ENCODE assay signal across 10 cellular contexts in genomic region chr14:61663312-61663974, GRCh38. TPM values are rescaled to one million over a fixed set of nuclear protein-coding genes. Genes with fewer than 3 reads are reported as not detected.
DNase-seq lines count a peak whose midpoint lies in the region; ATAC-seq lines count a peak whose summit lies in the region.
"Had no signal": no experiment of that assay in that cellular context is flagged by ENCODE, and none has a peak within 500 bp of the region (broad histone marks: within the 10 kb centered on the region; RNA-seq: fewer than 3 reads in every experiment).

No MANE protein-coding gene starts in this region.

- H3K4me1 Mint-ChIP-seq in activated T-cell treated with anti-CD3 and anti-CD28 coated beads, Interleukin-2, amount 50 U/mL, for 4 hours (ENCODE audit: low read depth), result peaks cover 63% of the 10 kb centered on the region
- H3K4me1 Mint-ChIP-seq in activated naive CD8-positive, alpha-beta T cell treated with anti-CD3 and anti-CD28 coated beads for 36 hours, result peaks cover 67% of the 10 kb centered on the region
- H3K4me1 Mint-ChIP-seq in stimulated activated naive B cell treated with anti-CD40 and anti-IgM and Interleukin-4, amounts not matched to agents 10 μg/mL and 1 μg/mL and 100 μg/mL, for 72 hours, result peaks cover 38 to 56% of the 10 kb centered on the region in 2 donors

- no peaks in the 10 kb centered on the region for H3K27me3 Mint-ChIP-seq in activated T-cell treated with anti-CD3 and anti-CD28 coated beads, Interleukin-2, amount 50 U/mL, for 4 hours (ENCODE audit: low read depth)
- H3K27me3 Mint-ChIP-seq in activated naive CD8-positive, alpha-beta T cell treated with anti-CD3 and anti-CD28 coated beads for 36 hours, result no peaks in the 10 kb centered on the region
- H3K27me3 Mint-ChIP-seq in stimulated activated naive B cell treated with anti-CD40 and anti-IgM and Interleukin-4, amounts not matched to agents 10 μg/mL and 1 μg/mL and 100 μg/mL, for 72 hours, result no peaks in the 10 kb centered on the region

- peak overlapping the region; percentile 99 for H3K27ac Mint-ChIP-seq in activated naive CD8-positive, alpha-beta T cell treated with anti-CD3 and anti-CD28 coated beads for 36 hours
- H3K27ac Mint-ChIP-seq in stimulated activated naive B cell treated with anti-CD40 and anti-IgM and Interleukin-4, amounts not matched to agents 10 μg/mL and 1 μg/mL and 100 μg/mL, for 72 hours, result peak overlapping the region; percentile 97

- H3K36me3 Mint-ChIP-seq in activated T-cell treated with anti-CD3 and anti-CD28 coated beads, Interleukin-2, amount 50 U/mL, for 4 hours (ENCODE audit: insufficient read depth), result no peaks in the 10 kb centered on the region
- H3K36me3 Mint-ChIP-seq in activated naive CD8-positive, alpha-beta T cell treated with anti-CD3 and anti-CD28 coated beads for 36 hours, result peaks cover 21% of the 10 kb centered on the region
- H3K36me3 Mint-ChIP-seq in stimulated activated naive B cell treated with anti-CD40 and anti-IgM and Interleukin-4, amounts not matched to agents 10 μg/mL and 1 μg/mL and 100 μg/mL, for 72 hours, result peaks cover 0 to 6% of the 10 kb centered on the region in 2 donors

- no peak for DNase-seq in activated T-cell treated with anti-CD3 and anti-CD28 coated beads, Interleukin-2, amount 50 U/mL, for 4 hours
- DNase-seq in activated T-cell treated with anti-CD3 and anti-CD28 coated beads, Interleukin-2, amount 50 U/mL, for 48 hours, result no peak
- DNase-seq in NAMALWA (ENCODE audit: low spot score), result peak; percentile 53
- DNase-seq in activated naive CD8-positive, alpha-beta T cell treated with anti-CD3 and anti-CD28 coated beads for 36 hours, result no peak
- peak; percentile 28 for DNase-seq in stimulated activated naive B cell treated with anti-CD40 and anti-IgM and Interleukin-4, amounts not matched to agents 10 μg/mL and 1 μg/mL and 100 μg/mL, for 72 hours
- DNase-seq in Ammon's horn (ENCODE audit: low spot score), result no peak
- DNase-seq in NCI-H2081 (lab: John Stamatoyannopoulos, UW), result no peak
- no peak for DNase-seq in amniotic stem cell (lab: John Stamatoyannopoulos, UW)
- DNase-seq: foreskin keratinocyte, NCI-H1930 had no signal

- peak overlapping the region; percentile 66 for H3K4me3 Mint-ChIP-seq in activated T-cell treated with anti-CD3 and anti-CD28 coated beads, Interleukin-2, amount 50 U/mL, for 4 hours
- peak overlapping the region; percentile 60 for H3K4me3 Mint-ChIP-seq in activated naive CD8-positive, alpha-beta T cell treated with anti-CD3 and anti-CD28 coated beads for 36 hours
- peak overlapping the region; percentile 66 to 68 for H3K4me3 Mint-ChIP-seq in stimulated activated naive B cell treated with anti-CD40 and anti-IgM and Interleukin-4, amounts not matched to agents 10 μg/mL and 1 μg/mL and 100 μg/mL, for 72 hours

- H3K9me3 Mint-ChIP-seq in activated T-cell treated with anti-CD3 and anti-CD28 coated beads, Interleukin-2, amount 50 U/mL, for 4 hours, result peaks cover 6% of the 10 kb centered on the region
- H3K9me3 Mint-ChIP-seq in activated naive CD8-positive, alpha-beta T cell treated with anti-CD3 and anti-CD28 coated beads for 36 hours, result peaks cover 10% of the 10 kb centered on the region
- H3K9me3 Mint-ChIP-seq in stimulated activated naive B cell treated with anti-CD40 and anti-IgM and Interleukin-4, amounts not matched to agents 10 μg/mL and 1 μg/mL and 100 μg/mL, for 72 hours, result peaks cover 5% of the 10 kb centered on the region in 2 donors

- no peak for ATAC-seq in activated T-cell treated with anti-CD3 and anti-CD28 coated beads, Interleukin-2, amount 50 U/mL, for 4 hours
- peak; percentile 60 to 67 for ATAC-seq in stimulated activated naive B cell treated with anti-CD40 and anti-IgM and Interleukin-4, amounts not matched to agents 10 μg/mL and 1 μg/mL and 100 μg/mL, for 72 hours (replicated peaks)

RNA-seq across cellular contexts. Expression of gene HIF1A, which starts 31.9 kb away (rescaled TPM):
- 100 to 1,000 TPM; 252 to 294 (median 274) TPM for total RNA-seq in activated T-cell treated with anti-CD3 and anti-CD28 coated beads, Interleukin-2, amount 50 U/mL, for 4 hours
- total RNA-seq in activated naive CD8-positive, alpha-beta T cell treated with anti-CD3 and anti-CD28 coated beads for 36 hours, result 100 to 1,000 TPM; 157 to 158 TPM

Comparison
In these comparisons a context has a peak if more than half of its experiments do, and no peak if none do; other contexts are left out.
1. ATAC-seq: peak in stimulated activated naive B cell treated with anti-CD40 and anti-IgM and Interleukin-4, amounts not matched to agents 10 μg/mL and 1 μg/mL and 100 μg/mL, for 72 hours (2 of 2); none in activated T-cell treated with anti-CD3 and anti-CD28 coated beads, Interleukin-2, amount 50 U/mL, for 4 hours (0 of 2).
2. DNase-seq: peak in NAMALWA (single experiment) and stimulated activated naive B cell treated with anti-CD40 and anti-IgM and Interleukin-4, amounts not matched to agents 10 μg/mL and 1 μg/mL and 100 μg/mL, for 72 hours (single experiment); none in activated T-cell treated with anti-CD3 and anti-CD28 coated beads, Interleukin-2, amount 50 U/mL, for 4 hours (single experiment), activated T-cell treated with anti-CD3 and anti-CD28 coated beads, Interleukin-2, amount 50 U/mL, for 48 hours (0 of 2), activated naive CD8-positive, alpha-beta T cell treated with anti-CD3 and anti-CD28 coated beads for 36 hours (single experiment), Ammon's horn (single experiment), NCI-H2081 (0 of 2) and amniotic stem cell (single experiment).
3. Peak in every context shown above with its lines, with median percentiles within 50 percentile points of each other: H3K4me3 Mint-ChIP-seq.